23 cellular contexts compared by ENCODE assay signal in genomic region chr3:124893526-124893925, GRCh38. TPM values are rescaled to one million over a fixed set of nuclear protein-coding genes. Genes with fewer than 3 reads are reported as not detected.
DNase-seq lines count a peak whose midpoint lies in the region; ATAC-seq and TF ChIP-seq lines count a peak whose summit lies in the region.
"Had no signal": no experiment of that assay in that cellular context is flagged by ENCODE, and none has a peak within 500 bp of the region (broad histone marks: within the 10 kb centered on the region; RNA-seq: fewer than 3 reads in every experiment).

No MANE protein-coding gene starts in this region.

- TF ChIP-seq EP300 in gastroesophageal sphincter (IDR thresholded peaks at IDR 0.05): peak; percentile 58

- TF ChIP-seq CTCF in left ventricle myocardium inferior (IDR thresholded peaks at IDR 0.05; ENCODE audit: borderline replicate concordance) (no peak), gastroesophageal sphincter (IDR thresholded peaks at IDR 0.05) (no peak), gastrocnemius medialis (IDR thresholded peaks at IDR 0.05 in 4 of 5, conservative IDR thresholded peaks at IDR 0.05 in 1 of 5) (no peak)

- H3K4me1 ChIP-seq in left ventricle myocardium inferior (peaks cover 14% of the 10 kb centered on the region), gastroesophageal sphincter (peaks cover 0 to 32% (median 0%) of the 10 kb centered on the region in 3 donors), gastrocnemius medialis (no peaks in the 10 kb centered on the region), aorta (ENCODE audit: control insufficient read depth in 1 of 2, insufficient read depth in 2 of 2, low read length in 2 of 2) (peaks cover 2% of the 10 kb centered on the region in 2 donors)
- H3K4me1 ChIP-seq: BLaER1 had no signal

- H3K27ac ChIP-seq in left ventricle myocardium inferior (replicated peaks) (no peak overlapping the region), gastroesophageal sphincter (peak overlapping the region in 3 of 4 donors; percentile 67 to 74 (median 70)), gastrocnemius medialis (no peak overlapping the region), aorta (ENCODE audit: low read depth in 1 of 2, low read length in 2 of 2) (peak overlapping the region; percentile 10 to 43)
- H3K27ac ChIP-seq: 22Rv1, BLaER1, PC-9 had no signal

- 31 to 38% methylated on average over 2 of the region's 2 CpGs for WGBS in gastroesophageal sphincter (ENCODE audit: low coverage in 1 of 2), 2 donors
- 3 to 13% methylated on average over 2 of the region's 2 CpGs for WGBS in aorta, 2 donors

- H3K36me3 ChIP-seq in left ventricle myocardium inferior (no peaks in the 10 kb centered on the region), gastroesophageal sphincter (no peaks in the 10 kb centered on the region), gastrocnemius medialis (no peaks in the 10 kb centered on the region), aorta (ENCODE audit: control insufficient read depth in 1 of 2, insufficient read depth in 2 of 2, low read length in 1 of 2) (no peaks in the 10 kb centered on the region)
- H3K36me3 ChIP-seq: BLaER1 had no signal

- no peak for TF ChIP-seq POLR2A in gastroesophageal sphincter (IDR thresholded peaks at IDR 0.05)
- TF ChIP-seq POLR2A in gastrocnemius medialis (IDR thresholded peaks at IDR 0.05): no peak

- DNase-seq in Right ventricle myocardium superior: no peak
- no peak for DNase-seq in left ventricle myocardium inferior
- no peak for DNase-seq in gastrocnemius medialis
- no peak for DNase-seq in aorta
- no peak for DNase-seq in NCI-H128 (lab: John Stamatoyannopoulos, UW; ENCODE audit: unreplicated experiment)
- DNase-seq in midbrain (lab: John Stamatoyannopoulos, UW): no peak
- DNase-seq: ACHN; CD4-positive, alpha-beta T cell; COR-L47; DMS79; NCI-H1417 treated with DMSO at 0.1 percent for 48 hours; NCI-H187; NCI-H2107; NCI-H2227 treated with DMSO at 0.1 percent for 48 hours; NCI-H510A; NCI-H748 treated with DMSO at 0.1 percent for 48 hours; PC-9; RPMI8226 had no signal

- ATAC-seq in Right ventricle myocardium superior (ENCODE audit: poor library complexity): peak; percentile 38
- ATAC-seq in gastroesophageal sphincter: peak; percentile 87
- ATAC-seq in gastrocnemius medialis: peak; percentile 27 to 57
- ATAC-seq in aorta (ENCODE audit: low FRiP score): peak; percentile 68
- no peak for ATAC-seq in GM18870 (IDR thresholded peaks at IDR 0.05; ENCODE audit: unreplicated experiment)

- H3K9me3 ChIP-seq in left ventricle myocardium inferior (replicated peaks) (no peaks in the 10 kb centered on the region), gastroesophageal sphincter (no peaks in the 10 kb centered on the region), gastrocnemius medialis (no peaks in the 10 kb centered on the region), aorta (ENCODE audit: control insufficient read depth, low read length) (no peaks in the 10 kb centered on the region)
- H3K9me3 ChIP-seq: BLaER1 had no signal

- H3K4me3 ChIP-seq in left ventricle myocardium inferior (no peak overlapping the region), gastroesophageal sphincter (no peak overlapping the region), gastrocnemius medialis (no peak overlapping the region), aorta (ENCODE audit: low read length in 2 of 2) (no peak overlapping the region)
- H3K4me3 ChIP-seq: BLaER1, PC-9 had no signal

- in situ Hi-C loops in gastrocnemius medialis (cut with MboI; ENCODE audit: low sequenced_read_pairs in 4 of 4): no loop called here

- H3K27me3 ChIP-seq in left ventricle myocardium inferior (ENCODE audit: low read depth) (no peaks in the 10 kb centered on the region), gastroesophageal sphincter (no peaks in the 10 kb centered on the region), gastrocnemius medialis (no peaks in the 10 kb centered on the region), aorta (ENCODE audit: control insufficient read depth in 1 of 2, insufficient read depth in 2 of 2, low read length in 1 of 2) (no peaks in the 10 kb centered on the region)

- intact Hi-C loops in Right ventricle myocardium superior (cut with DNase I): no loop called here
- intact Hi-C loops in left ventricle myocardium inferior (cut with micrococcal nuclease): no loop called here
- intact Hi-C loops in gastrocnemius medialis (cut with DNase I; ENCODE audit: low total_unique reads): no loop called here
- intact Hi-C loops in aorta (cut with DNase I): no loop called here

RNA-seq across cellular contexts. Expression of gene ITGB5, which starts 6.4 kb away (rescaled TPM):
- total RNA-seq in Right ventricle myocardium superior: 112 TPM
- total RNA-seq in left ventricle myocardium inferior: 122 TPM
- 100 to 1,000 TPM; 125 to 312 (median 151) TPM for total RNA-seq in gastroesophageal sphincter
- 100 to 1,000 TPM in 1 of 4 donors, 10 to 100 TPM in 3; 35.2 to 101 (median 71.3) TPM for total RNA-seq in gastrocnemius medialis
- total RNA-seq in aorta: 100 to 1,000 TPM; 332 to 369 TPM
- polyA plus RNA-seq in aorta: 100 to 1,000 TPM; 101 to 251 TPM

RNA-seq across cellular contexts. Expression of gene MUC13, which starts 41.0 kb away (rescaled TPM):
- total RNA-seq in Right ventricle myocardium superior (not detected), left ventricle myocardium inferior (0.08 TPM), gastroesophageal sphincter (not detected), gastrocnemius medialis (1 to 10 TPM in 1 of 4 donors, not detected in 3; 1.7 TPM), aorta (under 1 TPM in 1 of 2 donors, not detected in 1; 0.18 TPM)
- polyA plus RNA-seq in aorta: 10 to 100 TPM in 1 of 2 donors, under 1 TPM in 1; 0.54 to 16.5 TPM
- total RNA-seq: PC-9 had no signal
- polyA plus RNA-seq: IgD-negative memory B cell had no signal

Comparison
In these comparisons a context has a peak if more than half of its experiments do, and no peak if none do; other contexts are left out.
1. H3K27ac ChIP-seq: peak in gastroesophageal sphincter (3 of 4) and aorta (2 of 2); none in left ventricle myocardium inferior (single experiment) and gastrocnemius medialis (0 of 4).